1 cellular context compared by ENCODE assay signal in the genomic region with DNA sequence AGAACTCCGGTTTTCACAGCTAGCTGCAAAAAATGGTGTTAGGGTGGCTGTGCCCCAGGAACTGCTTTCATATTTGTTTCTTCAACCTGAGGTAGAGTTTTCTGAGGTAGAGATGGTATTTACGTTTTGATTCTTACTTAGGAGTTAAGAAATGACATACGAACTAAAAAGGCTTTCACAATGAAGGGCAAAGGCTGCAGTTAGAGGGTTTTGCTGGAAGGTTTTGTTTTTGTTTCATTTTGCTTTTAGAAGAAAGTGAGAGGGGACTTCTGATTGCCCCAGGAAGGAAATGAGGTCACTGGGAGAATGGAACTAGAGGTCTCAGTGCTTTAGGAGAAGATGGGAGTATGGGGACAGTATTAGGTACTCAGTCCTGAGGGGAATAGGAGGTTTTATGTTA.
TF ChIP-seq lines count a peak whose summit lies in the region.

No MANE protein-coding gene starts in this region.

TF ChIP-seq in IMR-90, 13 proteins besides CTCF, POLR2A, EP300 and RAD21:
- TF ChIP-seq RCOR1 (IDR thresholded peaks at IDR 0.05; ENCODE audit: insufficient replicate concordance, low read length) = no peak
- no peak for TF ChIP-seq RFX5 (IDR thresholded peaks at IDR 0.05; ENCODE audit: low read depth, low read length)
- TF ChIP-seq CEBPB (IDR thresholded peaks at IDR 0.05; ENCODE audit: low read depth, low read length) = no peak
- no peak for TF ChIP-seq SMC3 (IDR thresholded peaks at IDR 0.05; ENCODE audit: low read depth, low read length)
- TF ChIP-seq, protein P1, sequence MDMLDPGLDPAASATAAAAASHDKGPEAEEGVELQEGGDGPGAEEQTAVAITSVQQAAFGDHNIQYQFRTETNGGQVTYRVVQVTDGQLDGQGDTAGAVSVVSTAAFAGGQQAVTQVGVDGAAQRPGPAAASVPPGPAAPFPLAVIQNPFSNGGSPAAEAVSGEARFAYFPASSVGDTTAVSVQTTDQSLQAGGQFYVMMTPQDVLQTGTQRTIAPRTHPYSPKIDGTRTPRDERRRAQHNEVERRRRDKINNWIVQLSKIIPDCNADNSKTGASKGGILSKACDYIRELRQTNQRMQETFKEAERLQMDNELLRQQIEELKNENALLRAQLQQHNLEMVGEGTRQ (IDR thresholded peaks at IDR 0.05; ENCODE audit: low read depth, low read length) = no peak
- no peak for TF ChIP-seq MAZ (IDR thresholded peaks at IDR 0.05; ENCODE audit: borderline replicate concordance, low read depth, low read length)
- TF ChIP-seq, protein P2, sequence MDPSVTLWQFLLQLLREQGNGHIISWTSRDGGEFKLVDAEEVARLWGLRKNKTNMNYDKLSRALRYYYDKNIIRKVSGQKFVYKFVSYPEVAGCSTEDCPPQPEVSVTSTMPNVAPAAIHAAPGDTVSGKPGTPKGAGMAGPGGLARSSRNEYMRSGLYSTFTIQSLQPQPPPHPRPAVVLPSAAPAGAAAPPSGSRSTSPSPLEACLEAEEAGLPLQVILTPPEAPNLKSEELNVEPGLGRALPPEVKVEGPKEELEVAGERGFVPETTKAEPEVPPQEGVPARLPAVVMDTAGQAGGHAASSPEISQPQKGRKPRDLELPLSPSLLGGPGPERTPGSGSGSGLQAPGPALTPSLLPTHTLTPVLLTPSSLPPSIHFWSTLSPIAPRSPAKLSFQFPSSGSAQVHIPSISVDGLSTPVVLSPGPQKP (IDR thresholded peaks at IDR 0.05; ENCODE audit: borderline replicate concordance, low read depth, low read length) = no peak
- TF ChIP-seq FOS (IDR thresholded peaks at IDR 0.05; ENCODE audit: low read depth, low read length) = no peak
- no peak for TF ChIP-seq MAFK (IDR thresholded peaks at IDR 0.05; ENCODE audit: low read depth, low read length)
TF ChIP-seq in IMR-90: peak in this region for 0.
